10 cellular contexts compared by ENCODE assay signal in genomic region chr13:80361298-80361697, GRCh38.
"Had no signal": no experiment of that assay in that cellular context is flagged by ENCODE, and none has a peak within 500 bp of the region (broad histone marks: within the 10 kb centered on the region; RNA-seq: fewer than 3 reads in every experiment).

No MANE protein-coding gene starts in this region.

- H3K4me1 ChIP-seq: uterus had no signal

- H3K27me3 ChIP-seq: stomach, uterus had no signal

- H3K9me3 ChIP-seq: stomach, thoracic aorta, uterus had no signal

- H3K4me3 ChIP-seq: stomach, thoracic aorta, uterus had no signal

- DNase-seq: activated CD4-positive, alpha-beta T cell treated with anti-CD3 and anti-CD28 coated beads, Interleukin-2, amount 50 U/mL, for 1 hour; activated CD4-positive, CD25-positive, alpha-beta regulatory T cell; activated T-cell treated with anti-CD3 and anti-CD28 coated beads for 4 hours; cerebellar nuclear complex; glutamatergic neuron; stomach; T-helper 17 cell; uterus had no signal

- H3K27ac ChIP-seq: thoracic aorta, uterus had no signal

- ATAC-seq: esophagus mucosa, T-helper 17 cell had no signal

- H3K36me3 ChIP-seq: stomach, thoracic aorta, uterus had no signal
